Comparison of ENCODE assay signal across 8 cellular contexts in genomic region chr9:97986466-97986865, GRCh38. TPM values are rescaled to one million over a fixed set of nuclear protein-coding genes. Genes with fewer than 3 reads are reported as not detected.
DNase-seq lines count a peak whose midpoint lies in the region; ATAC-seq and TF ChIP-seq lines count a peak whose summit lies in the region.
"Had no signal": no experiment of that assay in that cellular context is flagged by ENCODE, and none has a peak within 500 bp of the region (broad histone marks: within the 10 kb centered on the region; RNA-seq: fewer than 3 reads in every experiment).

No MANE protein-coding gene starts in this region.

- H3K4me3 ChIP-seq in GM12864 (ENCODE audit: low read depth, low read length) = peak overlapping the region; percentile 92
- H3K4me3 ChIP-seq: suprapubic skin had no signal

- H3K36me3 Mint-ChIP-seq in activated naive CD8-positive, alpha-beta T cell = peaks cover 6% of the 10 kb centered on the region
- no peaks in the 10 kb centered on the region for H3K36me3 Mint-ChIP-seq in neural crest cell (ENCODE audit: low read depth)

- H3K27ac Mint-ChIP-seq in activated naive CD8-positive, alpha-beta T cell = peak overlapping the region; percentile 99
- H3K27ac Mint-ChIP-seq in neural crest cell (ENCODE audit: unreplicated experiment) = no peak overlapping the region

- H3K27me3 Mint-ChIP-seq in activated naive CD8-positive, alpha-beta T cell = no peaks in the 10 kb centered on the region
- peaks cover 19% of the 10 kb centered on the region for H3K27me3 Mint-ChIP-seq in neural crest cell (ENCODE audit: low read depth)

- H3K4me3 Mint-ChIP-seq in activated naive CD8-positive, alpha-beta T cell = peak overlapping the region; percentile 85
- H3K4me3 Mint-ChIP-seq in neural crest cell = peak overlapping the region; percentile 87

- no peaks in the 10 kb centered on the region for H3K9me3 Mint-ChIP-seq in activated naive CD8-positive, alpha-beta T cell (ENCODE audit: low read depth)
- no peaks in the 10 kb centered on the region for H3K9me3 Mint-ChIP-seq in neural crest cell

- TF ChIP-seq CTCF in GM12864 (IDR thresholded peaks at IDR 0.05; ENCODE audit: low read depth, low read length, missing control alignments) (no peak), neural crest cell (conservative IDR thresholded peaks at IDR 0.05) (no peak)

- ATAC-seq in HG03439 (IDR thresholded peaks at IDR 0.05; ENCODE audit: unreplicated experiment) = no peak
- ATAC-seq in HG03159 (IDR thresholded peaks at IDR 0.05; ENCODE audit: unreplicated experiment) = no peak

- peaks cover 63% of the 10 kb centered on the region for H3K4me1 Mint-ChIP-seq in activated naive CD8-positive, alpha-beta T cell (ENCODE audit: low read depth)
- peaks cover 47% of the 10 kb centered on the region for H3K4me1 Mint-ChIP-seq in neural crest cell

- DNase-seq in GM12864 (ENCODE audit: low read depth) (no peak), LHCN-M2 (ENCODE audit: low read depth) (peak; percentile 61), neural crest cell (ENCODE audit: low read depth, low spot score) (no peak), SKM-1 (lab: John Stamatoyannopoulos, UW; ENCODE audit: unreplicated experiment) (no peak)

RNA-seq across cellular contexts. Expression of gene ANP32B, which starts 3.3 kb away (rescaled TPM):
- total RNA-seq in LHCN-M2 (2014; rRNA removed) (9.9 and 15.7 TPM in 2 replicates), neural crest cell (220 and 235 TPM in 2 replicates)
- 184 TPM for polyA plus RNA-seq in LHCN-M2 (2012)

RNA-seq across cellular contexts. Expression of gene HEMGN, which starts 48.5 kb away (rescaled TPM):
- total RNA-seq in LHCN-M2 (2014; rRNA removed) = not detected in 2 replicates
- not detected for polyA plus RNA-seq in LHCN-M2 (2012)
- not detected in 2 replicates for total RNA-seq in neural crest cell
- total RNA-seq: suprapubic skin had no signal

Comparison
In these comparisons a context has a peak if more than half of its experiments do, and no peak if none do; other contexts are left out.
1. RNA of gene ANP32B, which starts 3.3 kb away (total RNA-seq): 220 to 235 TPM in neural crest cell; 9.9 to 15.7 TPM in LHCN-M2; every median in the first group is over 10 times any median in the second.